Comparison of ENCODE assay signal across 9 cellular contexts in the genomic region with DNA sequence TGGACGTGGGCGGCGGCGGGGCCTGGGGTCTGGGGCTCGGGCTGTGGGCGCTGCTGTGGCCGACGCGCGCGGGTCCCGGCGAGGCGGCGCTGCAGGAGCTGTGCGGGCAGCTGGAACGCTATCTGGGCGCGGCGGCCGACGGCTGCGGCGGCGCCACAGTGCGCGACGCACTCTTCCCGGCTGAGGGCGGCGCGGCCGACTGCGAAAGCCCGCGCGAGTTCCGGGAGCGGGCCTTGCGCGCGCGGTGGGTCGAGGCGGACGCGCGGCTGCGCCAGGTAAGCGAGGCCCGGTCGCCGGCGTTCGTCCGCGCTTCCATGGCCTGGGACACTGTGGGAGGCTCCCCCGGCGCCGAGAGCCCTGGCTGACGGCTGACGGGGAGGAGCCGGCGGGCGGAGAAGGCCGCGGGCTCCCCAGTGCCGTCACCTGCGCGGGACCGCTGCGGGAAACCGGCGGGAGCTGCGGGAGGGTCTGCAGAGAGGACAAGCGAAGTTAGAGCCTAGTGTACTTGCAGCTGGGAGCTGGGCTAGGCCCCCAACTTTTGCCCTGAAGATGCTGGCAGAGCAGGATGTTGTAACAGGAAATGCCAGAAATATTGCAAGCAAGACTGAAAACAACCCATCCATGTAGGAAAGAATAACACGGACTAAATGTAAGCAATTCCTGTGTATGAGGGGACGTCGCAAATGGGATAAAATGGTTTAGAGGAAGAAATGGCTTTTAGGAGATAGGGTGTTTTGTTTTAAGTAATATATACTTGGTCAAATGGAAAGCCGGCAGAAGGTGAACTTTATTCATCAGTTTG. TPM values are rescaled to one million over a fixed set of nuclear protein-coding genes. Genes with fewer than 3 reads are reported as not detected.
DNase-seq lines count a peak whose midpoint lies in the region; ATAC-seq and TF ChIP-seq lines count a peak whose summit lies in the region.
"Had no signal": no experiment of that assay in that cellular context is flagged by ENCODE, and none has a peak within 500 bp of the region (broad histone marks: within the 10 kb centered on the region; RNA-seq: fewer than 3 reads in every experiment).

No MANE protein-coding gene starts in this region.

- H3K9me3 Mint-ChIP-seq in CD14-positive monocyte = peaks cover 0 to 2% (median 0%) of the 10 kb centered on the region in 7 donors

- peaks cover 30% of the 10 kb centered on the region for H3K4me1 Mint-ChIP-seq in CD14-positive monocyte

- H3K36me3 ChIP-seq in kidney epithelial cell (ENCODE audit: control insufficient read depth, insufficient read depth, low read length) = no peaks in the 10 kb centered on the region

- DNase-seq in CD14-positive monocyte (ENCODE audit: low spot score) (no peak), SW480 (ENCODE audit: low spot score) (peak; percentile 43), cardiac fibroblast (ENCODE audit: low read depth in 2 of 2) (peak; percentile 75 to 79), kidney epithelial cell (ENCODE audit: low read depth) (no peak), COLO829 (ENCODE audit: low spot score) (no peak)
- peak; percentile 2 for DNase-seq in stimulated activated CD8-positive, alpha-beta memory T cell treated with anti-CD3 and anti-CD28 coated beads, Interleukin-15, amount 100 ng/mL, for 24 hours (ENCODE audit: low read depth)

- intact Hi-C loops in CD14-positive monocyte (cut with micrococcal nuclease) = loop anchor here (5.0 kb wide), 2 partner anchors 37 to 58 kb away; no protein-coding TSS in a partner anchor

- H3K27me3 Mint-ChIP-seq in CD14-positive monocyte (ENCODE audit: low read depth in 3 of 3) = no peaks in the 10 kb centered on the region

- peak; percentile 19 for ATAC-seq in GM19395 (IDR thresholded peaks at IDR 0.05; ENCODE audit: unreplicated experiment)
- peak; percentile 1 for ATAC-seq in HG03558 (IDR thresholded peaks at IDR 0.05; ENCODE audit: extremely low read depth, unreplicated experiment)

- TF ChIP-seq CTCF in CD14-positive monocyte (IDR thresholded peaks at IDR 0.05) (no peak), cardiac fibroblast (IDR thresholded peaks at IDR 0.05; ENCODE audit: low read depth, low read length) (no peak), kidney epithelial cell (IDR thresholded peaks at IDR 0.05; ENCODE audit: insufficient read depth, low read length, poor library complexity, severe bottlenecking) (no peak)

- H3K36me3 Mint-ChIP-seq in CD14-positive monocyte = peaks cover 12 to 28% of the 10 kb centered on the region in 2 donors

- peak overlapping the region; percentile 73 to 92 for H3K4me3 ChIP-seq in cardiac fibroblast (replicated peaks in 1 of 2; ENCODE audit: low read depth in 2 of 2, low read length in 2 of 2)
- peak overlapping the region; percentile 100 for H3K4me3 ChIP-seq in kidney epithelial cell (ENCODE audit: low read depth, low read length)

- peak overlapping the region; percentile 89 to 95 (median 90) for H3K27ac Mint-ChIP-seq in CD14-positive monocyte

- no peaks in the 10 kb centered on the region for H3K27me3 ChIP-seq in kidney epithelial cell (ENCODE audit: control insufficient read depth, insufficient read depth, low read length)

- peak overlapping the region; percentile 93 to 95 for H3K4me3 Mint-ChIP-seq in CD14-positive monocyte

RNA-seq across cellular contexts. Expression of gene WHAMM, which starts 0.8 kb away (rescaled TPM):
- polyA plus RNA-seq in CD14-positive monocyte = under 1 TPM; 0.69 to 0.92 TPM
- total RNA-seq in kidney epithelial cell = 5.4 and 6.6 TPM in 2 replicates

RNA-seq across cellular contexts. Expression of gene FSD2, which starts 4.4 kb away (rescaled TPM):
- polyA plus RNA-seq in CD14-positive monocyte = under 1 TPM in 1 of 2 donors, not detected in 1; 0.09 TPM
- total RNA-seq in kidney epithelial cell = 0.13 TPM in 1 of 2 replicates, not detected in the other
- total RNA-seq: activated CD8-positive, alpha-beta memory T cell treated with anti-CD3 and anti-CD28 coated beads for 36 hours had no signal

Comparison
In these comparisons a context has a peak if more than half of its experiments do, and no peak if none do; other contexts are left out.
1. DNase-seq: peak in SW480 (single experiment), cardiac fibroblast (2 of 2) and stimulated activated CD8-positive, alpha-beta memory T cell treated with anti-CD3 and anti-CD28 coated beads, Interleukin-15, amount 100 ng/mL, for 24 hours (single experiment); none in CD14-positive monocyte (single experiment), kidney epithelial cell (single experiment) and COLO829 (single experiment).